8 cellular contexts compared by ENCODE assay signal in the genomic region with DNA sequence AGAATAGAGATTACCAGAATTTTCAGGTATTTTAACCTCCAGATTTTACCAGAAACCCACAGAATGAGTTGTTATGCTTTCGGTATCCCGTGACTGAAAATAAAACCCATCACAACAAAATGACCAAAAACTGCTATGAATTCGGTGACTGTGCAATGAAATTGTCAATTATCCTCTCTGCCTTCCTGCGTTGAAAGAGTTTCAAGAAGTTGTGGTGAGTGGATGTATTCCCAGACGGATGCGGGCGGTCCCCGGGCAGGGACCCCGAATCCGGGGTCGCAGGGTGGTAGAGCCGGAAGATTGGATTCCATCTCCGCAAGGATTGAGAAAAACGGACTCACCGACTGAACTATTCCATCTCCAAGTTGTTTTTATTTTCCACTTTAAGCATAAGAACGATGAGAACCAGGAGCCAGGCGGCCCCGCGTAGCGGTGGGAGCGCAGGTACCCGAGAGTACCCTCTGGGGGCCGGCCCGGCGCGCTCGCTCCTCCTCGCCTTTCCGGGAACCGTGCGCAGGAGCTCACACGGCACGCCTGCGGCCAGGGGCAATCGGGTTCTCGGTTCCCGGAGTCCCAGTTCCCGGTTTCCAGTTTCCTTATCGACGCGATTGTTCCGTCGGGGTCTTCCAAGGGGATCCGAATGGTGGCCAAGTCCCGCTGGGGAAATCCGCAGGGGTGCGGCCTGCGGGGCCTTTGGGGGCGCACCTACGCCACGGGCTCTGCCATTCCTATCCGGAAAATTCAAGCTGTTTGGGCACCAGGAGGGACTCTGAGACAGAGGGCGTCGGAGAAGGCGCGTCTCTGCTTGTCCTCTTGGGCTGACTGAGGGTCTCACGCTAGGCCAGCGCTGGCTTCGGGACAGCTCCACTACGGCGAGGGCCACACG.
A peak's percentile ranks its signal among the peaks of the same experiment; 100 is the strongest.
DNase-seq lines count a peak whose midpoint lies in the region; ATAC-seq lines count a peak whose summit lies in the region.

No MANE protein-coding gene starts in this region.

- H3K27me3 ChIP-seq in iPS-15b (ENCODE audit: control insufficient read depth, insufficient read depth, low read length), result peaks cover 75% of the 10 kb centered on the region

- DNase-seq in activated gamma-delta T cell (lab: John Stamatoyannopoulos, UW), result peak; percentile 36
- DNase-seq in stimulated activated naive CD8-positive, alpha-beta T cell treated with anti-CD3 and anti-CD28 coated beads, Interleukin-15, Interleukin-2, amounts not matched to agents 100 U/mL and 50 U/mL, for 24 hours, result peak; percentile 46
- no peak for DNase-seq in GF-D8 (lab: John Stamatoyannopoulos, UW)
- no peak for DNase-seq in KBM-7
- no peak for DNase-seq in globus pallidus (ENCODE audit: low spot score)

- peak overlapping the region; percentile 54 for H3K4me3 ChIP-seq in iPS-15b (ENCODE audit: low read depth, low read length)

- no peaks in the 10 kb centered on the region for H3K36me3 ChIP-seq in iPS-15b (ENCODE audit: control insufficient read depth, insufficient read depth, low read length)

- ATAC-seq in HG02885 (IDR thresholded peaks at IDR 0.05; ENCODE audit: poor library complexity, unreplicated experiment) (peak; percentile 45), HG03095 (IDR thresholded peaks at IDR 0.05; ENCODE audit: unreplicated experiment) (no peak)
- ATAC-seq in stimulated activated naive CD8-positive, alpha-beta T cell treated with anti-CD3 and anti-CD28 coated beads, Interleukin-15, Interleukin-2, amounts not matched to agents 100 U/mL and 50 U/mL, for 24 hours, result peak; percentile 44

- in situ Hi-C loops in KBM-7 (cut with MboI; ENCODE audit: low pct_unique_long_range_greater_than_20kb, low sequenced_read_pairs), result no loop called here

- no peak overlapping the region for H3K9ac ChIP-seq in iPS-15b (ENCODE audit: low read depth, low read length)

- H3K9me3 ChIP-seq in iPS-15b (ENCODE audit: control insufficient read depth, insufficient read depth, low read length), result no peaks in the 10 kb centered on the region

- no peaks in the 10 kb centered on the region for H3K4me1 ChIP-seq in iPS-15b (ENCODE audit: control insufficient read depth, insufficient read depth, low read length)

Comparison
In these comparisons a context has a peak if more than half of its experiments do, and no peak if none do; other contexts are left out.
1. DNase-seq: peak in activated gamma-delta T cell (single experiment) and stimulated activated naive CD8-positive, alpha-beta T cell treated with anti-CD3 and anti-CD28 coated beads, Interleukin-15, Interleukin-2, amounts not matched to agents 100 U/mL and 50 U/mL, for 24 hours (single experiment); none in GF-D8 (single experiment), KBM-7 (single experiment) and globus pallidus (single experiment).